In genomic region chr22:43714104-43714503, GRCh38 we compare ENCODE assay signal across 18 cellular contexts.
"Had no signal": no experiment of that assay in that cellular context is flagged by ENCODE, and none has a peak within 500 bp of the region (broad histone marks: within the 10 kb centered on the region; RNA-seq: fewer than 3 reads in every experiment).

No MANE protein-coding gene starts in this region.

- H3K9me3 ChIP-seq: neutrophil, ovary, pancreas, prostate gland, psoas muscle, right atrium auricular region, right lobe of liver, sigmoid colon, spleen had no signal

- ATAC-seq: naive thymus-derived CD8-positive, alpha-beta T cell; natural killer cell; natural killer cell treated with Interleukin-12 subunit alpha and Interleukin-12 subunit beta and Interleukin-15 and Interleukin-18, amount 100 ng/mL, for 72 hours; pancreas; psoas muscle; right cardiac atrium; right lobe of liver; sciatic nerve had no signal

- H3K36me3 ChIP-seq: neural progenitor cell, neutrophil, ovary, pancreas, prostate gland, right atrium auricular region, spleen had no signal

- H3K4me1 ChIP-seq: neural progenitor cell, pancreas, parathyroid adenoma, prostate gland, psoas muscle, right atrium auricular region, right lobe of liver, sigmoid colon, spleen had no signal

- H3K4me3 ChIP-seq: neural progenitor cell, ovary, pancreas, prostate gland, psoas muscle, right atrium auricular region, right lobe of liver, sigmoid colon, skin epidermis, smooth muscle cell, spleen had no signal

- H3K27ac ChIP-seq: neural progenitor cell, neutrophil, ovary, pancreas, parathyroid adenoma, prostate gland, psoas muscle, right atrium auricular region, right lobe of liver, sigmoid colon, skin epidermis, spleen had no signal
